ENCODE assay signal across 27 cellular contexts in genomic region chr4:120003193-120003592, GRCh38.
"Had no signal": no experiment of that assay in that cellular context is flagged by ENCODE, and none has a peak within 500 bp of the region (broad histone marks: within the 10 kb centered on the region; RNA-seq: fewer than 3 reads in every experiment).

No MANE protein-coding gene starts in this region.

- FAIRE-seq: endometrium, islet of Langerhans, keratinocyte had no signal

- H3K4me2 ChIP-seq: hepatocyte had no signal

- H3K4me3 Mint-ChIP-seq: dendritic cell treated with granulocyte-macrophage colony-stimulating factor and Interleukin-4, amounts not matched to agents 40 ng/mL and 50 ng/mL, for 4 days; effector memory CD8-positive, alpha-beta T cell; endodermal cell; mesothelial cell of epicardium; naive B cell had no signal

- H3K9me3 Mint-ChIP-seq: effector memory CD8-positive, alpha-beta T cell had no signal

- H3K4me1 ChIP-seq: colonic mucosa, esophagus squamous epithelium, left lung, lower lobe of right lung had no signal

- H2AFZ ChIP-seq: hepatocyte had no signal

- H3K27ac Mint-ChIP-seq: dendritic cell treated with granulocyte-macrophage colony-stimulating factor and Interleukin-4, amounts not matched to agents 40 ng/mL and 50 ng/mL, for 4 days; effector memory CD8-positive, alpha-beta T cell; endodermal cell; mesothelial cell of epicardium; naive B cell had no signal

- ATAC-seq: effector memory CD8-positive, alpha-beta T cell; esophagus mucosa; gastroesophageal sphincter; heart left ventricle; left cardiac atrium; left lung; left ventricle myocardium superior; lower lobe of right lung had no signal

- H3K36me3 ChIP-seq: colonic mucosa, esophagus squamous epithelium, gastroesophageal sphincter, heart left ventricle, left lung, lower lobe of right lung had no signal

- H3K9me3 ChIP-seq: colonic mucosa, esophagus squamous epithelium, gastroesophageal sphincter, heart left ventricle, lower lobe of right lung, mucosa of descending colon had no signal

- H3K79me2 ChIP-seq: hepatocyte had no signal

- DNase-seq: colonic mucosa; cortex of kidney; effector CD8-positive, alpha-beta T cell; effector memory CD8-positive, alpha-beta T cell; endodermal cell; erythroblast; esophagus squamous epithelium; foreskin fibroblast; foreskin melanocyte; heart left ventricle; hypothalamus; left cardiac atrium; left lung; left ventricle myocardium superior; lower lobe of right lung; mesenchymal stem cell; mucosa of descending colon; naive B cell had no signal

- H3K4me1 Mint-ChIP-seq: naive B cell had no signal

- H3K27ac ChIP-seq: colonic mucosa, epithelial cell of prostate, esophagus squamous epithelium, gastroesophageal sphincter, heart left ventricle, hepatocyte, left lung, lower lobe of right lung had no signal

- H3K36me3 Mint-ChIP-seq: mesothelial cell of epicardium, naive B cell had no signal

- H3K4me3 ChIP-seq: colonic mucosa, esophagus squamous epithelium, gastroesophageal sphincter, heart left ventricle, hepatocyte, left lung, lower lobe of right lung, mucosa of descending colon had no signal

- H3K27me3 Mint-ChIP-seq: dendritic cell treated with granulocyte-macrophage colony-stimulating factor and Interleukin-4, amounts not matched to agents 40 ng/mL and 50 ng/mL, for 4 days had no signal

- H3K27me3 ChIP-seq: colonic mucosa, esophagus squamous epithelium, gastroesophageal sphincter, heart left ventricle, hepatocyte, left lung had no signal
